ENCODE assay signal across 1 cellular context in the genomic region with DNA sequence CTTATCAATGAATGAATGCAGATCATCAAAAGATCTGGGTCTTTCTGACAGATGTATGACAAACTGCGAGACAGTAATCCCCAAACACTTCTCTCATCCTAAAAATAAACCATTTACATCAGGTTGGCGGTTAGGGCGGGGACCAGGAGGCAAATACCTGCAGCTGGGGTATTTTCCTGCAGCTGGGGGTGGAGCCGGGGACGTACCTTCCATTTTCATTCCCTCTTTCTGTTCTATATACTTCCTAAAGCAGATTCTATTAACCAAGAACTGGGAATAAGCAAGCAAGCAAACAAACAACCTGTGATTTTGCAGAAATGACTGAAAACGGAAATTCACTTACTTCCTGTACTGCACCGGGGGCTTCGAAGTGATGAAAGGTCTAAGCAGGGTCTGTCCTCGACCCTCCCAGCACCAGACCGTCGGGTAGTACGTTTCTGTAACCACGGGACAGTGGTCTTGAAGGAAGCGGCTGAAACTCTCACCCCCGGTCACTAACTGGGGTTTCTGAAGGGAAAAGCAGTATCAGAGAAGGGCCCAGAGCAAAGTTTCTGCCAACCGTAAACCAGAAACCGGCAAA.
TF ChIP-seq lines count a peak whose summit lies in the region.

No MANE protein-coding gene starts in this region.

TF ChIP-seq in SK-N-SH, 30 proteins besides CTCF, POLR2A, EP300 and RAD21 (continued from another document):
- TF ChIP-seq, protein P1, sequence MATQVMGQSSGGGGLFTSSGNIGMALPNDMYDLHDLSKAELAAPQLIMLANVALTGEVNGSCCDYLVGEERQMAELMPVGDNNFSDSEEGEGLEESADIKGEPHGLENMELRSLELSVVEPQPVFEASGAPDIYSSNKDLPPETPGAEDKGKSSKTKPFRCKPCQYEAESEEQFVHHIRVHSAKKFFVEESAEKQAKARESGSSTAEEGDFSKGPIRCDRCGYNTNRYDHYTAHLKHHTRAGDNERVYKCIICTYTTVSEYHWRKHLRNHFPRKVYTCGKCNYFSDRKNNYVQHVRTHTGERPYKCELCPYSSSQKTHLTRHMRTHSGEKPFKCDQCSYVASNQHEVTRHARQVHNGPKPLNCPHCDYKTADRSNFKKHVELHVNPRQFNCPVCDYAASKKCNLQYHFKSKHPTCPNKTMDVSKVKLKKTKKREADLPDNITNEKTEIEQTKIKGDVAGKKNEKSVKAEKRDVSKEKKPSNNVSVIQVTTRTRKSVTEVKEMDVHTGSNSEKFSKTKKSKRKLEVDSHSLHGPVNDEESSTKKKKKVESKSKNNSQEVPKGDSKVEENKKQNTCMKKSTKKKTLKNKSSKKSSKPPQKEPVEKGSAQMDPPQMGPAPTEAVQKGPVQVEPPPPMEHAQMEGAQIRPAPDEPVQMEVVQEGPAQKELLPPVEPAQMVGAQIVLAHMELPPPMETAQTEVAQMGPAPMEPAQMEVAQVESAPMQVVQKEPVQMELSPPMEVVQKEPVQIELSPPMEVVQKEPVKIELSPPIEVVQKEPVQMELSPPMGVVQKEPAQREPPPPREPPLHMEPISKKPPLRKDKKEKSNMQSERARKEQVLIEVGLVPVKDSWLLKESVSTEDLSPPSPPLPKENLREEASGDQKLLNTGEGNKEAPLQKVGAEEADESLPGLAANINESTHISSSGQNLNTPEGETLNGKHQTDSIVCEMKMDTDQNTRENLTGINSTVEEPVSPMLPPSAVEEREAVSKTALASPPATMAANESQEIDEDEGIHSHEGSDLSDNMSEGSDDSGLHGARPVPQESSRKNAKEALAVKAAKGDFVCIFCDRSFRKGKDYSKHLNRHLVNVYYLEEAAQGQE (IDR thresholded peaks at IDR 0.05; ENCODE audit: low read depth, low read length), result no peak
- TF ChIP-seq, protein P2, sequence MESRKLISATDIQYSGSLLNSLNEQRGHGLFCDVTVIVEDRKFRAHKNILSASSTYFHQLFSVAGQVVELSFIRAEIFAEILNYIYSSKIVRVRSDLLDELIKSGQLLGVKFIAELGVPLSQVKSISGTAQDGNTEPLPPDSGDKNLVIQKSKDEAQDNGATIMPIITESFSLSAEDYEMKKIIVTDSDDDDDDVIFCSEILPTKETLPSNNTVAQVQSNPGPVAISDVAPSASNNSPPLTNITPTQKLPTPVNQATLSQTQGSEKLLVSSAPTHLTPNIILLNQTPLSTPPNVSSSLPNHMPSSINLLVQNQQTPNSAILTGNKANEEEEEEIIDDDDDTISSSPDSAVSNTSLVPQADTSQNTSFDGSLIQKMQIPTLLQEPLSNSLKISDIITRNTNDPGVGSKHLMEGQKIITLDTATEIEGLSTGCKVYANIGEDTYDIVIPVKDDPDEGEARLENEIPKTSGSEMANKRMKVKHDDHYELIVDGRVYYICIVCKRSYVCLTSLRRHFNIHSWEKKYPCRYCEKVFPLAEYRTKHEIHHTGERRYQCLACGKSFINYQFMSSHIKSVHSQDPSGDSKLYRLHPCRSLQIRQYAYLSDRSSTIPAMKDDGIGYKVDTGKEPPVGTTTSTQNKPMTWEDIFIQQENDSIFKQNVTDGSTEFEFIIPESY (IDR thresholded peaks at IDR 0.05; ENCODE audit: borderline replicate concordance, low read depth), result no peak
- TF ChIP-seq, protein P3, sequence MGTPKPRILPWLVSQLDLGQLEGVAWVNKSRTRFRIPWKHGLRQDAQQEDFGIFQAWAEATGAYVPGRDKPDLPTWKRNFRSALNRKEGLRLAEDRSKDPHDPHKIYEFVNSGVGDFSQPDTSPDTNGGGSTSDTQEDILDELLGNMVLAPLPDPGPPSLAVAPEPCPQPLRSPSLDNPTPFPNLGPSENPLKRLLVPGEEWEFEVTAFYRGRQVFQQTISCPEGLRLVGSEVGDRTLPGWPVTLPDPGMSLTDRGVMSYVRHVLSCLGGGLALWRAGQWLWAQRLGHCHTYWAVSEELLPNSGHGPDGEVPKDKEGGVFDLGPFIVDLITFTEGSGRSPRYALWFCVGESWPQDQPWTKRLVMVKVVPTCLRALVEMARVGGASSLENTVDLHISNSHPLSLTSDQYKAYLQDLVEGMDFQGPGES (IDR thresholded peaks at IDR 0.05; ENCODE audit: low read depth, low read length), result no peak
- TF ChIP-seq GATA2 (CRISPR knock-in tag; IDR thresholded peaks at IDR 0.05), result no peak
